Comparison of ENCODE assay signal across 14 cellular contexts in the genomic region with DNA sequence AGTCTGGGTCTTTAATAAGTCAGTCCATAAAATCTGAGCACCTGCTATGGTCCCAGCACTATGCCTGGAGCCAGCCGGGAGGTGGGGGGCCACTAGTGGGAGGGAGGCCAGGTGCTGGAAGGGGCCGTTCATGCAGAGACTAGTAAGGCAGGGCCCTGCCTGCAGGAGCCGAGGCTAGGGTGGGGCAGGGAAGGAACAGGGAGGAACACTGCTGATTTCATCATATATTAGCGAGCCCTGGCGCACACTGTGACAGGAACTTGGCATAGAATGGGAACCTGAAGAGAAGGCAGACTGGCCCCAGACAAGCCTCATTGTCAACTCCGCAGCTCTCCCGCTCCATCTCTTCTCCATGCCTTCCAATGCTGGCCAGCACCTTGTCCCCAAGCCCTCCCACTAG. TPM values are rescaled to one million over a fixed set of nuclear protein-coding genes. Genes with fewer than 3 reads are reported as not detected.
DNase-seq lines count a peak whose midpoint lies in the region; ATAC-seq and TF ChIP-seq lines count a peak whose summit lies in the region.
"Had no signal": no experiment of that assay in that cellular context is flagged by ENCODE, and none has a peak within 500 bp of the region (broad histone marks: within the 10 kb centered on the region; RNA-seq: fewer than 3 reads in every experiment).

No MANE protein-coding gene starts in this region.

- H3K27ac ChIP-seq in HEK293 (ENCODE audit: extremely low read depth, low read depth, low read length) (no peak overlapping the region), PC-3 (ENCODE audit: low read length) (no peak overlapping the region), rectal smooth muscle tissue (ENCODE audit: low read depth, low read length) (no peak overlapping the region)

- ATAC-seq in PC-3 (peak; percentile 64), left cardiac atrium (peak in 1 of 2 donors; percentile 65), GM18519 (IDR thresholded peaks at IDR 0.05; ENCODE audit: low FRiP score, unreplicated experiment) (no peak), GM21390 (IDR thresholded peaks at IDR 0.05; ENCODE audit: unreplicated experiment) (no peak)
- ATAC-seq: stimulated activated memory B cell treated with anti-CD40 and anti-IgM and Interleukin-4, amounts not matched to agents 10 μg/mL and 1 μg/mL and 100 μg/mL, for 72 hours had no signal

- no TSS peak for BruUV-seq in PC-3 (replicated peaks; lab: Mats Ljungman, UMichigan)

- intact Hi-C loops in PC-3 (cut with micrococcal nuclease) = no loop called here
- intact Hi-C loops in left cardiac atrium (cut with DNase I) = no loop called here

- H3K9me3 ChIP-seq in HEK293 (ENCODE audit: control insufficient read depth, insufficient read depth, low read depth, low read length) (no peaks in the 10 kb centered on the region), PC-3 (ENCODE audit: low read length) (no peaks in the 10 kb centered on the region)

- H2AFZ ChIP-seq in PC-3 (ENCODE audit: low read length) = peak overlapping the region; percentile 29; the same call in 1 of the 2 replicates

- peak; percentile 37 for DNase-seq in PC-3
- peak; percentile 66 for DNase-seq in left cardiac atrium
- no peak for DNase-seq in MV-4-11 (lab: John Stamatoyannopoulos, UW)
- DNase-seq in SHP77 (lab: John Stamatoyannopoulos, UW) = no peak
- DNase-seq: activated T-cell treated with anti-CD3 and anti-CD28 coated beads, Interleukin-2, amount 50 U/mL, for 24 hours; CD4-positive, alpha-beta T cell; IMR-90 had no signal

- POLR2A ChIA-PET in HEK293 (lab: Yijun Ruan, JAX) (no interaction called here), PC-3 (lab: Charles Lee; ENCODE audit: unreplicated experiment) (no interaction called here)

- H3K9me2 ChIP-seq in PC-3 (replicated peaks; ENCODE audit: low read length) = no peaks in the 10 kb centered on the region

- H3K36me3 ChIP-seq in HEK293 (ENCODE audit: control insufficient read depth in 2 of 2, insufficient read depth in 1 of 2, low read length in 2 of 2) (peaks cover 0 to 12% of the 10 kb centered on the region in 2 experiments; a peak in 1 of 3 replicates), PC-3 (ENCODE audit: low read depth, low read length) (no peaks in the 10 kb centered on the region), rectal smooth muscle tissue (ENCODE audit: control insufficient read depth, insufficient read depth, low read length) (no peaks in the 10 kb centered on the region)

- TF ChIP-seq CTCF in HEK293 (tag by site-specific recombination; IDR thresholded peaks at IDR 0.05) = no peak
- no peak for TF ChIP-seq CTCF in PC-3 (conservative IDR thresholded peaks at IDR 0.05; ENCODE audit: low read depth, low read length)

- H3K9ac ChIP-seq in PC-3 (ENCODE audit: low read length) = no peak overlapping the region
- no peak overlapping the region for H3K9ac ChIP-seq in rectal smooth muscle tissue (ENCODE audit: low read length)

- CTCF ChIA-PET in HEK293 (lab: Yijun Ruan, JAX) = interaction anchor here (1.1 kb wide), 1 partner anchor 10 kb away, joined by 8 read pairs; no protein-coding TSS in a partner anchor
- CTCF ChIA-PET in PC-3 (lab: Charles Lee) = no interaction called here

- peak overlapping the region; percentile 55 for H3K4me2 ChIP-seq in PC-3 (ENCODE audit: low read length)

- H3K27me3 ChIP-seq in PC-3 (ENCODE audit: low read length) (no peaks in the 10 kb centered on the region), rectal smooth muscle tissue (ENCODE audit: control insufficient read depth, insufficient read depth, low read length) (no peaks in the 10 kb centered on the region)

- H3F3A ChIP-seq in PC-3 (ENCODE audit: low read length, unreplicated experiment) = no peaks in the 10 kb centered on the region

- no peaks in the 10 kb centered on the region for H3K79me2 ChIP-seq in PC-3 (ENCODE audit: low read length)

- H3K4me3 ChIP-seq in HEK293 (ENCODE audit: low read depth, low read length) (no peak overlapping the region), PC-3 (ENCODE audit: low read length) (no peak overlapping the region), rectal smooth muscle tissue (ENCODE audit: low read length) (peak overlapping the region; percentile 16)

- H4K20me1 ChIP-seq in PC-3 (ENCODE audit: low read length) = no peaks in the 10 kb centered on the region

- H3K4me1 ChIP-seq in HEK293 (ENCODE audit: control insufficient read depth, insufficient read depth, low read length) (no peaks in the 10 kb centered on the region), PC-3 (ENCODE audit: insufficient read depth, low read length) (peaks cover 10% of the 10 kb centered on the region), rectal smooth muscle tissue (ENCODE audit: control insufficient read depth, insufficient read depth, low read length) (peaks cover 25% of the 10 kb centered on the region)

TF ChIP-seq in HEK293, 187 proteins besides CTCF, POLR2A, EP300 and RAD21:
- TF ChIP-seq, protein P1, sequence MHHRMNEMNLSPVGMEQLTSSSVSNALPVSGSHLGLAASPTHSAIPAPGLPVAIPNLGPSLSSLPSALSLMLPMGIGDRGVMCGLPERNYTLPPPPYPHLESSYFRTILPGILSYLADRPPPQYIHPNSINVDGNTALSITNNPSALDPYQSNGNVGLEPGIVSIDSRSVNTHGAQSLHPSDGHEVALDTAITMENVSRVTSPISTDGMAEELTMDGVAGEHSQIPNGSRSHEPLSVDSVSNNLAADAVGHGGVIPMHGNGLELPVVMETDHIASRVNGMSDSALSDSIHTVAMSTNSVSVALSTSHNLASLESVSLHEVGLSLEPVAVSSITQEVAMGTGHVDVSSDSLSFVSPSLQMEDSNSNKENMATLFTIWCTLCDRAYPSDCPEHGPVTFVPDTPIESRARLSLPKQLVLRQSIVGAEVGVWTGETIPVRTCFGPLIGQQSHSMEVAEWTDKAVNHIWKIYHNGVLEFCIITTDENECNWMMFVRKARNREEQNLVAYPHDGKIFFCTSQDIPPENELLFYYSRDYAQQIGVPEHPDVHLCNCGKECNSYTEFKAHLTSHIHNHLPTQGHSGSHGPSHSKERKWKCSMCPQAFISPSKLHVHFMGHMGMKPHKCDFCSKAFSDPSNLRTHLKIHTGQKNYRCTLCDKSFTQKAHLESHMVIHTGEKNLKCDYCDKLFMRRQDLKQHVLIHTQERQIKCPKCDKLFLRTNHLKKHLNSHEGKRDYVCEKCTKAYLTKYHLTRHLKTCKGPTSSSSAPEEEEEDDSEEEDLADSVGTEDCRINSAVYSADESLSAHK (tag by site-specific recombination; IDR thresholded peaks at IDR 0.05) = no peak
- TF ChIP-seq ZIC2 (tag by site-specific recombination; IDR thresholded peaks at IDR 0.05) (0 out of 2 replicates have a peak, but pooled peaks have one; percentile 57), KLF1 (tag by site-specific recombination; IDR thresholded peaks at IDR 0.05) (peak; percentile 46; the same call in 1 of the 2 replicates)

RNA-seq across cellular contexts. Expression of a gene that starts 7.1 kb away (rescaled TPM):
- not detected in 2 replicates for total RNA-seq in PC-3 (2014; rRNA removed)
- total RNA-seq in left cardiac atrium = under 1 TPM; 0.05 to 0.56 TPM
- total RNA-seq: astrocyte; CD4-positive, alpha-beta T cell had no signal

RNA-seq across cellular contexts. Expression of a gene that starts 48.7 kb away (rescaled TPM):
- total RNA-seq in PC-3 (2014; rRNA removed) = not detected in 2 replicates
- total RNA-seq in left cardiac atrium = under 1 TPM in 1 of 2 donors, not detected in 1; 0.21 TPM
- total RNA-seq: CD4-positive, alpha-beta T cell; NCI-H460 had no signal

RNA-seq across cellular contexts. Expression of a gene that starts 50.0 kb away (rescaled TPM):
- 10.3 and 26.2 TPM in 2 replicates for total RNA-seq in PC-3 (2014; rRNA removed)
- 1 to 10 TPM; 6.9 to 8.2 TPM for total RNA-seq in left cardiac atrium

Comparison
In these comparisons a context has a peak if more than half of its experiments do, and no peak if none do; other contexts are left out.
1. DNase-seq: peak in PC-3 (single experiment) and left cardiac atrium (single experiment); none in MV-4-11 (single experiment) and SHP77 (0 of 2).